ENCODE assay signal across 8 cellular contexts in genomic region chr1:101238041-101238515, GRCh38. TPM values are rescaled to one million over a fixed set of nuclear protein-coding genes. Genes with fewer than 3 reads are reported as not detected.
DNase-seq lines count a peak whose midpoint lies in the region; ATAC-seq and TF ChIP-seq lines count a peak whose summit lies in the region.

No MANE protein-coding gene starts in this region.

- peak; percentile 30 for TF ChIP-seq POLR2A in GM19099 (IDR thresholded peaks at IDR 0.05; ENCODE audit: extremely low read depth, insufficient read length, low read depth)

- no peaks in the 10 kb centered on the region for H3K9me3 ChIP-seq in mucosa of descending colon

- H3K4me1 ChIP-seq in mucosa of descending colon (ENCODE audit: low read depth): peaks cover 24% of the 10 kb centered on the region

- peak overlapping the region; percentile 98 to 100 for H3K27ac Mint-ChIP-seq in T-cell

- intact Hi-C loops in mucosa of descending colon (cut with DNase I, micrococcal nuclease): loop anchor here in 1 of 2 donors (10.0 kb wide), 1 partner anchor 313 kb away; no protein-coding TSS in a partner anchor

- peaks cover 5% of the 10 kb centered on the region for H3K27me3 ChIP-seq in brain microvascular endothelial cell (replicated peaks)

- CTCF ChIA-PET in T-cell (lab: Charles Lee): interaction anchor here (0.5 to 4.7 kb wide), 52 partner anchors 10 to 369 kb away, joined by 3 to 82 read pairs (median 4); partner anchors contain the start of genes DPH5 (in 1 of the 2) and SLC30A7 (in 1 of the 2)
- CTCF ChIA-PET in RWPE1 (lab: Yijun Ruan, JAX): interaction anchor here (0.5 to 2.4 kb wide), 18 partner anchors 13 to 332 kb away, joined by 3 to 10 read pairs (median 4); no protein-coding TSS in a partner anchor

- DNase-seq in T-cell: peak in 33 of 34 experiments; percentile 20 to 72 (median 48)
- no peak for DNase-seq in brain microvascular endothelial cell
- peak in 1 of 3 donors; percentile 75 for DNase-seq in mucosa of descending colon
- DNase-seq in substantia nigra (lab: John Stamatoyannopoulos, UW): no peak
- no peak for DNase-seq in SHP77 (lab: John Stamatoyannopoulos, UW)
- no peak for DNase-seq in RWPE1 (ENCODE audit: low spot score)

- H3K36me3 ChIP-seq in brain microvascular endothelial cell (replicated peaks): no peaks in the 10 kb centered on the region
- no peaks in the 10 kb centered on the region for H3K36me3 ChIP-seq in mucosa of descending colon (ENCODE audit: low read depth)

- TF ChIP-seq CTCF in brain microvascular endothelial cell (IDR thresholded peaks at IDR 0.05; ENCODE audit: low read depth, low read length, missing control alignments): no peak
- TF ChIP-seq CTCF in mucosa of descending colon (IDR thresholded peaks at IDR 0.05): no peak
- TF ChIP-seq CTCF in RWPE1 (conservative IDR thresholded peaks at IDR 0.05; ENCODE audit: low read depth): no peak

- H3K9me3 Mint-ChIP-seq in T-cell: no peaks in the 10 kb centered on the region

- H3K36me3 Mint-ChIP-seq in T-cell: peaks cover 55% of the 10 kb centered on the region

- ATAC-seq in T-cell (replicated peaks in 1 of 4) (peak; percentile 6 to 39 (median 30)), mucosa of descending colon (peak; percentile 38), HG02623 (IDR thresholded peaks at IDR 0.05; ENCODE audit: unreplicated experiment) (no peak)

- H3K27me3 Mint-ChIP-seq in T-cell: no peaks in the 10 kb centered on the region

- H3K27ac ChIP-seq in brain microvascular endothelial cell: no peak overlapping the region
- H3K27ac ChIP-seq in substantia nigra (ENCODE audit: low read depth, low read length, poor library complexity, severe bottlenecking): peak overlapping the region; percentile 39
- H3K27ac ChIP-seq in RWPE1: no peak overlapping the region

- in situ Hi-C loops in brain microvascular endothelial cell (cut with HindIII; ENCODE audit: low pct_ligation_motif_present, low sequenced_read_pairs): no loop called here

- POLR2A ChIA-PET in T-cell (lab: Charles Lee) (interaction anchor here (0.6 to 1.4 kb wide), 23 partner anchors 10 to 1167 kb away, joined by 3 to 9 read pairs (median 4); no protein-coding TSS in a partner anchor), RWPE1 (lab: Yijun Ruan, JAX; ENCODE audit: low non-redundant PET) (no interaction called here)

- H3K4me1 Mint-ChIP-seq in T-cell: peaks cover 59 to 62% (median 60%) of the 10 kb centered on the region in 3 donors

- H3K4me3 Mint-ChIP-seq in T-cell: peak overlapping the region; percentile 97 to 99 (median 98)

- H3K4me3 ChIP-seq in brain microvascular endothelial cell (ENCODE audit: low read depth, low read length) (peak overlapping the region; percentile 24), mucosa of descending colon (no peak overlapping the region)

RNA-seq across cellular contexts. Expression of gene S1PR1, which starts 1.3 kb away (rescaled TPM):
- total RNA-seq in T-cell (100 to 1,000 TPM; 178 to 368 (median 354) TPM), mucosa of descending colon (10 to 100 TPM in 2 of 3 donors, 1 to 10 TPM in 1; 4.8 to 14.9 (median 12.3) TPM)

Comparison
In these comparisons a context has a peak if more than half of its experiments do, and no peak if none do; other contexts are left out.
1. DNase-seq: peak in T-cell (33 of 34); none in brain microvascular endothelial cell (single experiment), substantia nigra (0 of 49), SHP77 (0 of 2) and RWPE1 (single experiment).
2. RNA of gene S1PR1, which starts 1.3 kb away (total RNA-seq): 178 to 368 TPM in T-cell; 4.8 to 14.9 TPM in mucosa of descending colon; every median in the first group is over 10 times any median in the second.